1 cellular context compared by ENCODE assay signal in genomic region chr6:157323924-157324276, GRCh38.
A peak's percentile ranks its signal among the peaks of the same experiment; 100 is the strongest.
TF ChIP-seq lines count a peak whose summit lies in the region.

No MANE protein-coding gene starts in this region.

TF ChIP-seq in HepG2, 621 proteins besides CTCF, POLR2A, EP300 and RAD21 (continued from another document and continues in another):
- TF ChIP-seq ZHX2 (IDR thresholded peaks at IDR 0.05; ENCODE audit: low read depth) (no peak), ZHX2 (CRISPR knock-in tag; IDR thresholded peaks at IDR 0.05; ENCODE audit: borderline replicate concordance) (no peak), ZHX1 (CRISPR knock-in tag; IDR thresholded peaks at IDR 0.05; ENCODE audit: low read depth) (no peak), ZBTB1 (CRISPR knock-in tag; IDR thresholded peaks at IDR 0.05; ENCODE audit: borderline replicate concordance) (no peak), ZNF652 (CRISPR knock-in tag; IDR thresholded peaks at IDR 0.05; ENCODE audit: borderline replicate concordance, low read depth) (no peak), ZNF331 (CRISPR knock-in tag; IDR thresholded peaks at IDR 0.05) (no peak), RCOR2 (CRISPR knock-in tag; IDR thresholded peaks at IDR 0.05) (no peak), MEIS2 (CRISPR knock-in tag; IDR thresholded peaks at IDR 0.05) (no peak), MLLT10 (CRISPR knock-in tag; IDR thresholded peaks at IDR 0.05) (no peak), FOXJ3 (CRISPR knock-in tag; IDR thresholded peaks at IDR 0.05; ENCODE audit: borderline replicate concordance) (no peak), POGZ (CRISPR knock-in tag; IDR thresholded peaks at IDR 0.05) (no peak; the same call in 1 of the 2 replicates), SMARCE1 (IDR thresholded peaks at IDR 0.05; ENCODE audit: borderline replicate concordance) (no peak), FOXA3 (CRISPR knock-in tag; IDR thresholded peaks at IDR 0.05) (no peak; the same call in 1 of the 2 replicates), EED (CRISPR knock-in tag; IDR thresholded peaks at IDR 0.05) (no peak), ATF5 (CRISPR knock-in tag; IDR thresholded peaks at IDR 0.05; ENCODE audit: low read depth) (no peak), E2F5 (CRISPR knock-in tag; conservative IDR thresholded peaks at IDR 0.05) (no peak), SOX5 (CRISPR knock-in tag; IDR thresholded peaks at IDR 0.05; ENCODE audit: borderline replicate concordance) (0 out of 2 replicates have a peak, but pooled peaks have one; percentile 12), NR1H2 (CRISPR knock-in tag; IDR thresholded peaks at IDR 0.05; ENCODE audit: borderline replicate concordance, low read depth) (no peak), ZNF335 (CRISPR knock-in tag; IDR thresholded peaks at IDR 0.05) (no peak; the same call in 1 of the 2 replicates), ZBTB10 (CRISPR knock-in tag; IDR thresholded peaks at IDR 0.05; ENCODE audit: borderline replicate concordance) (no peak), IRF1 (CRISPR knock-in tag; IDR thresholded peaks at IDR 0.05; ENCODE audit: low read depth) (no peak), ZNF468 (CRISPR knock-in tag; IDR thresholded peaks at IDR 0.05) (no peak), USF2 (IDR thresholded peaks at IDR 0.05; ENCODE audit: low read depth, low read length) (no peak), USF2 (CRISPR knock-in tag; IDR thresholded peaks at IDR 0.05; ENCODE audit: borderline replicate concordance) (no peak), TRIM24 (CRISPR knock-in tag; IDR thresholded peaks at IDR 0.05) (no peak), ZNF672 (CRISPR knock-in tag; IDR thresholded peaks at IDR 0.05) (no peak), ZNF800 (CRISPR knock-in tag; IDR thresholded peaks at IDR 0.05) (peak; percentile 31; the same call in 1 of the 2 replicates), JARID2 (CRISPR knock-in tag; IDR thresholded peaks at IDR 0.05; ENCODE audit: insufficient replicate concordance) (no peak), REXO4 (CRISPR knock-in tag; IDR thresholded peaks at IDR 0.05; ENCODE audit: borderline replicate concordance) (no peak), SIN3A (IDR thresholded peaks at IDR 0.05; ENCODE audit: borderline replicate concordance, low read depth, low read length) (no peak), ARID2 (CRISPR knock-in tag; IDR thresholded peaks at IDR 0.05; ENCODE audit: borderline replicate concordance) (no peak), GTF3A (CRISPR knock-in tag; conservative IDR thresholded peaks at IDR 0.05) (no peak), ZNF740 (CRISPR knock-in tag; IDR thresholded peaks at IDR 0.05) (no peak), MZF1 (CRISPR knock-in tag; IDR thresholded peaks at IDR 0.05; ENCODE audit: borderline replicate concordance) (no peak), PCBP2 (optimal IDR thresholded peaks at IDR 0.05; ENCODE audit: low read depth, low read length, poor library complexity, severe bottlenecking) (no peak), HOXD1 (CRISPR knock-in tag; IDR thresholded peaks at IDR 0.05) (no peak), ZNF777 (CRISPR knock-in tag; IDR thresholded peaks at IDR 0.05) (no peak), HNF4G (IDR thresholded peaks at IDR 0.05; ENCODE audit: borderline replicate concordance, low read depth, low read length) (no peak; the same call in 1 of the 2 replicates), HNF4G (CRISPR knock-in tag; IDR thresholded peaks at IDR 0.05; ENCODE audit: borderline replicate concordance, low read depth) (no peak), ZFP36 (IDR thresholded peaks at IDR 0.05; ENCODE audit: borderline replicate concordance, low read depth, low read length, partially characterized antibody) (no peak), MAZ (IDR thresholded peaks at IDR 0.05; ENCODE audit: borderline replicate concordance, low read depth, low read length) (no peak), MAZ (CRISPR knock-in tag; IDR thresholded peaks at IDR 0.05; ENCODE audit: low read depth) (no peak), ZNF501 (CRISPR knock-in tag; IDR thresholded peaks at IDR 0.05) (peak; percentile 68; the same call in 1 of the 2 replicates), LBX2 (CRISPR knock-in tag; IDR thresholded peaks at IDR 0.05; ENCODE audit: borderline replicate concordance) (no peak), DMAP1 (CRISPR knock-in tag; IDR thresholded peaks at IDR 0.05) (no peak; the same call in 1 of the 2 replicates), HNRNPLL (IDR thresholded peaks at IDR 0.05; ENCODE audit: low read depth, low read length, poor library complexity, severe bottlenecking) (peak; percentile 84), NR2F6 (IDR thresholded peaks at IDR 0.05) (no peak), NR2F6 (CRISPR knock-in tag; IDR thresholded peaks at IDR 0.05) (no peak)
